6 cellular contexts compared by ENCODE assay signal in genomic region chr3:184320099-184320445, GRCh38.
A peak's percentile ranks its signal among the peaks of the same experiment; 100 is the strongest.
DNase-seq lines count a peak whose midpoint lies in the region; ATAC-seq lines count a peak whose summit lies in the region.

No MANE protein-coding gene starts in this region.

- peaks cover 66% of the 10 kb centered on the region for H3K36me3 ChIP-seq in muscle layer of colon (ENCODE audit: insufficient read depth, low read length)

- peak; percentile 51 for DNase-seq in COLO668 (lab: John Stamatoyannopoulos, UW; ENCODE audit: unreplicated experiment)
- DNase-seq in NCI-H446 treated with DMSO at 0.1 percent for 48 hours (lab: John Stamatoyannopoulos, UW): peak; percentile 87
- peak; percentile 60 for DNase-seq in brain pericyte (ENCODE audit: low read depth, low spot score)

- no peaks in the 10 kb centered on the region for H3K27me3 ChIP-seq in muscle layer of colon (ENCODE audit: control insufficient read depth in 1 of 2, insufficient read depth in 2 of 2, low read length in 2 of 2)

- H3K27ac ChIP-seq in muscle layer of colon (ENCODE audit: low read depth, low read length): peak overlapping the region; percentile 94

- H3K9me3 ChIP-seq in muscle layer of colon (ENCODE audit: low read length): no peaks in the 10 kb centered on the region

- no peak for ATAC-seq in GM18519 (IDR thresholded peaks at IDR 0.05; ENCODE audit: low FRiP score, unreplicated experiment)
- no peak for ATAC-seq in GM19452 (IDR thresholded peaks at IDR 0.05; ENCODE audit: unreplicated experiment)

- H3K4me1 ChIP-seq in muscle layer of colon (ENCODE audit: insufficient read depth, low read length): peaks cover 54% of the 10 kb centered on the region

- peak overlapping the region in 1 of 2 donors; percentile 25 for H3K4me3 ChIP-seq in muscle layer of colon (ENCODE audit: low read depth in 1 of 2, low read length in 2 of 2)

- H3K9ac ChIP-seq in muscle layer of colon (ENCODE audit: low read length): peak overlapping the region; percentile 65
